In the genomic region with DNA sequence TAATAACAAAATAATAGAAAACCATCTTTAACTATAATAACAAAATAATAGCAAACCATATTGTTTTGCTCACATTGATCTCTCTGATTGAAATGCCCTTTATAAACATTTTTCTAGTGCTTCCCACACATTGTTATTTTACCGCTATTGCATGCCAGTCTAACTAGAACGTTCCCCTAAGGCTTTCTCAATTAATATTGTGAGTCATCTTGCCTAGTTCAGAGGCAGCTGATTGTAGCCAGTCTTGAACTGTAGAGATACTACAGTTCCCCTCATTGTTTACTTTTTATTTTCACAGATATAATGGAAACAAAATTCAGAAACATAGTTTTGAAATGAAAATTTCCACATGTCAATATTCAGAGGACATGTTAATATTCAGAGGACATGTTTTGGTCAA, we compare ENCODE assay signal across 16 cellular contexts.
DNase-seq lines count a peak whose midpoint lies in the region; ATAC-seq, FAIRE-seq and TF ChIP-seq lines count a peak whose summit lies in the region.
"Had no signal": no experiment of that assay in that cellular context is flagged by ENCODE, and none has a peak within 500 bp of the region (broad histone marks: within the 10 kb centered on the region; RNA-seq: fewer than 3 reads in every experiment).

No MANE protein-coding gene starts in this region.

- peak overlapping the region; percentile 55 for H3K27ac ChIP-seq in smooth muscle cell (ENCODE audit: low read depth)
- no peak overlapping the region for H3K27ac ChIP-seq in CD8-positive, alpha-beta T cell (ENCODE audit: low read depth, low read length)

- no peaks in the 10 kb centered on the region for H4K20me1 ChIP-seq in smooth muscle cell (ENCODE audit: low read depth)

- no peaks in the 10 kb centered on the region for H3F3A ChIP-seq in smooth muscle cell (ENCODE audit: low read depth)

- no peak for ATAC-seq in CD8-positive, alpha-beta T cell
- no peak for ATAC-seq in GM19467 (IDR thresholded peaks at IDR 0.05; ENCODE audit: unreplicated experiment)
- ATAC-seq: left ventricle myocardium superior; natural killer cell treated with Interleukin-12 subunit alpha and Interleukin-12 subunit beta and Interleukin-15 and Interleukin-18, amount 100 ng/mL, for 72 hours; sciatic nerve; WTC11 had no signal

- no peaks in the 10 kb centered on the region for H3K4me1 Mint-ChIP-seq in CD8-positive, alpha-beta T cell (ENCODE audit: low read depth)

- POLR2A ChIA-PET in CD8-positive, alpha-beta T cell (lab: Charles Lee): no interaction called here

- DNase-seq in H54 (ENCODE audit: insufficient read length, low spot score) (no peak), SK-MEL-5 (ENCODE audit: low read depth, low spot score) (peak; percentile 53), fibroblast of peridontal ligament (ENCODE audit: extremely low read depth) (peak; percentile 69), smooth muscle cell (lab: John Stamatoyannopoulos, UW; ENCODE audit: unreplicated experiment) (no peak), SKM-1 (lab: John Stamatoyannopoulos, UW; ENCODE audit: unreplicated experiment) (no peak)
- DNase-seq in CD8-positive, alpha-beta T cell: no peak
- DNase-seq: activated naive CD4-positive, alpha-beta T cell; COR-L47; left ventricle myocardium superior; NCI-H1092 treated with DMSO at 0.1 percent for 48 hours; stimulated activated CD4-positive, alpha-beta T cell treated with anti-CD3 and anti-CD28 coated beads, Interleukin-4, amount 100 ng/mL, for 4 hours had no signal

- in situ Hi-C loops in SK-MEL-5 (cut with HindIII; ENCODE audit: low pct_unique_long_range_greater_than_20kb, low sequenced_read_pairs): no loop called here

- H3K27me3 ChIP-seq in smooth muscle cell (ENCODE audit: low read depth): no peaks in the 10 kb centered on the region
- H3K27me3 ChIP-seq in CD8-positive, alpha-beta T cell (ENCODE audit: insufficient read depth, low read length): no peaks in the 10 kb centered on the region

- H2AFZ ChIP-seq in smooth muscle cell (ENCODE audit: low read depth): peak overlapping the region; percentile 11

- intact Hi-C loops in CD8-positive, alpha-beta T cell (cut with DNase I, micrococcal nuclease): no loop called here

- peak overlapping the region; percentile 49 for H3K4me2 ChIP-seq in smooth muscle cell

- H3K9me3 ChIP-seq in smooth muscle cell (replicated peaks; ENCODE audit: low read depth): no peaks in the 10 kb centered on the region
- peaks cover 4% of the 10 kb centered on the region for H3K9me3 ChIP-seq in CD8-positive, alpha-beta T cell (ENCODE audit: low read length)

- TF ChIP-seq POLR2A in H54 (IDR thresholded peaks at IDR 0.05; ENCODE audit: low read depth, low read length): no peak

- H3K9ac ChIP-seq in smooth muscle cell (ENCODE audit: low read depth): no peak overlapping the region

- peak; percentile 77 for FAIRE-seq in H54 (lab: Jason Lieb, UNC)
- FAIRE-seq: endometrium had no signal

- H3K27ac Mint-ChIP-seq in CD8-positive, alpha-beta T cell: no peak overlapping the region
- H3K27ac Mint-ChIP-seq: natural killer cell treated with Interleukin-12 subunit alpha and Interleukin-12 subunit beta and Interleukin-15 and Interleukin-18, amount 100 ng/mL, for 72 hours; WTC11 had no signal

- 6% methylated on average over 2 of the region's 2 CpGs for WGBS in smooth muscle cell (ENCODE audit: low lambda C conversion rate)

- peaks cover 2% of the 10 kb centered on the region for H3K4me1 ChIP-seq in smooth muscle cell (ENCODE audit: low read depth)
- no peaks in the 10 kb centered on the region for H3K4me1 ChIP-seq in CD8-positive, alpha-beta T cell (ENCODE audit: insufficient read depth, low read length)

- no peak overlapping the region for H3K4me3 Mint-ChIP-seq in CD8-positive, alpha-beta T cell
- H3K4me3 Mint-ChIP-seq: natural killer cell treated with Interleukin-12 subunit alpha and Interleukin-12 subunit beta and Interleukin-15 and Interleukin-18, amount 100 ng/mL, for 72 hours; WTC11 had no signal

- no peaks in the 10 kb centered on the region for H3K36me3 Mint-ChIP-seq in CD8-positive, alpha-beta T cell
- H3K36me3 Mint-ChIP-seq: natural killer cell treated with Interleukin-12 subunit alpha and Interleukin-12 subunit beta and Interleukin-15 and Interleukin-18, amount 100 ng/mL, for 72 hours; WTC11 had no signal

- H3K4me3 ChIP-seq in smooth muscle cell: no peak overlapping the region
- no peak overlapping the region for H3K4me3 ChIP-seq in CD8-positive, alpha-beta T cell (ENCODE audit: low read depth, low read length)

- H3K79me2 ChIP-seq in smooth muscle cell (ENCODE audit: low read depth): no peaks in the 10 kb centered on the region

- H3K27me3 Mint-ChIP-seq in CD8-positive, alpha-beta T cell (ENCODE audit: low read depth): no peaks in the 10 kb centered on the region
- H3K27me3 Mint-ChIP-seq: natural killer cell treated with Interleukin-12 subunit alpha and Interleukin-12 subunit beta and Interleukin-15 and Interleukin-18, amount 100 ng/mL, for 72 hours had no signal

- CTCF ChIA-PET in CD8-positive, alpha-beta T cell (lab: Charles Lee): no interaction called here

- no peaks in the 10 kb centered on the region for H3K36me3 ChIP-seq in smooth muscle cell (ENCODE audit: low read depth)
- no peaks in the 10 kb centered on the region for H3K36me3 ChIP-seq in CD8-positive, alpha-beta T cell (ENCODE audit: insufficient read depth, low read length)

- peaks cover 5% of the 10 kb centered on the region for H3K9me3 Mint-ChIP-seq in CD8-positive, alpha-beta T cell

- no peak for TF ChIP-seq CTCF in smooth muscle cell (IDR thresholded peaks at IDR 0.05; ENCODE audit: borderline replicate concordance, insufficient read depth, poor library complexity, severe bottlenecking)
- TF ChIP-seq CTCF in CD8-positive, alpha-beta T cell (IDR thresholded peaks at IDR 0.05): no peak

Comparison
In these comparisons a context has a peak if more than half of its experiments do, and no peak if none do; other contexts are left out.
1. DNase-seq: peak in SK-MEL-5 (single experiment) and fibroblast of peridontal ligament (single experiment); none in H54 (single experiment), smooth muscle cell (single experiment), CD8-positive, alpha-beta T cell (0 of 7) and SKM-1 (single experiment).